In genomic region chr14:68979021-68979721, GRCh38 we compare ENCODE assay signal across 8 cellular contexts. TPM values are rescaled to one million over a fixed set of nuclear protein-coding genes. Genes with fewer than 3 reads are reported as not detected.
DNase-seq lines count a peak whose midpoint lies in the region; ATAC-seq and TF ChIP-seq lines count a peak whose summit lies in the region.

Gene ACTN1, minus strand, starts transcription at chr14:68979302. Its CDS starts 246 bp downstream, at chr14:68979056.

- TF ChIP-seq CTCF in VCaP (conservative IDR thresholded peaks at IDR 0.05): no peak
- no peak for TF ChIP-seq CTCF in breast epithelium (IDR thresholded peaks at IDR 0.05)

- H3K27ac ChIP-seq in BLaER1 treated with 17β-estradiol and CSF1 and Interleukin-3, amounts not matched to agents 10 nM and 100 nM: peak within 1 kb of the TSS; percentile 62 to 95 (median 82)
- H3K27ac ChIP-seq in VCaP (peak within 1 kb of the TSS; percentile 94), breast epithelium (peak within 1 kb of the TSS; percentile 98 to 99)

- peaks cover 3 to 10% (median 9%) of the 10 kb centered on the region in 11 experiments for H3K9me3 ChIP-seq in BLaER1 treated with 17β-estradiol and CSF1 and Interleukin-3, amounts not matched to agents 10 nM and 100 nM (replicated peaks in 1 of 11)
- H3K9me3 ChIP-seq in breast epithelium: no peaks in the 10 kb centered on the region

- H3K9ac ChIP-seq in BLaER1 treated with 17β-estradiol and CSF1 and Interleukin-3, amounts not matched to agents 10 nM and 100 nM: peak within 1 kb of the TSS; percentile 82 to 93 (median 90)

- peaks cover 27 to 37% (median 31%) of the 10 kb centered on the region in 10 experiments for H3K4me1 ChIP-seq in BLaER1 treated with 17β-estradiol and CSF1 and Interleukin-3, amounts not matched to agents 10 nM and 100 nM
- H3K4me1 ChIP-seq in breast epithelium: peaks cover 0 to 20% of the 10 kb centered on the region in 2 donors

- peak within 1 kb of the TSS; percentile 82 to 99 (median 98) for H3K4me3 ChIP-seq in BLaER1 treated with 17β-estradiol and CSF1 and Interleukin-3, amounts not matched to agents 10 nM and 100 nM
- H3K4me3 ChIP-seq in breast epithelium (peak within 1 kb of the TSS; percentile 80 to 96 (median 85)), iPS-11a (ENCODE audit: low read depth, low read length) (peak within 1 kb of the TSS; percentile 94)

- TF ChIP-seq POLR2A in breast epithelium (IDR thresholded peaks at IDR 0.05): peak; percentile 64

- ATAC-seq in sciatic nerve (peak; percentile 90), GM21381 (IDR thresholded peaks at IDR 0.05; ENCODE audit: unreplicated experiment) (no peak)

- intact Hi-C loops in breast epithelium (cut with DNase I; ENCODE audit: low total_unique reads) (loop anchor here (10.0 kb wide), 1 partner anchor 834 kb away; no protein-coding TSS in a partner anchor), sciatic nerve (cut with DNase I) (no loop called here)

- DNase-seq in HCEC 1CT: peak; percentile 98
- peak; percentile 96 for DNase-seq in NCI-H2171 treated with DMSO at 0.1 percent for 48 hours (lab: John Stamatoyannopoulos, UW)
- DNase-seq in breast epithelium (ENCODE audit: low spot score in 2 of 2): peak; percentile 93 to 98
- peak; percentile 91 for DNase-seq in sciatic nerve (ENCODE audit: low spot score)

- H3K36me3 ChIP-seq in BLaER1 treated with 17β-estradiol and CSF1 and Interleukin-3, amounts not matched to agents 10 nM and 100 nM: peaks cover 9 to 26% (median 16%) of the 10 kb centered on the region in 11 experiments
- H3K36me3 ChIP-seq in breast epithelium: no peaks in the 10 kb centered on the region

- peaks cover 0 to 19% (median 12%) of the 10 kb centered on the region in 11 experiments; a peak in 20 of 22 replicates for H3K27me3 ChIP-seq in BLaER1 treated with 17β-estradiol and CSF1 and Interleukin-3, amounts not matched to agents 10 nM and 100 nM
- no peaks in the 10 kb centered on the region for H3K27me3 ChIP-seq in breast epithelium

- peaks cover 13 to 41% (median 32%) of the 10 kb centered on the region in 11 experiments; a peak in 19 of 22 replicates for H4K20me1 ChIP-seq in BLaER1 treated with 17β-estradiol and CSF1 and Interleukin-3, amounts not matched to agents 10 nM and 100 nM

- H3K4me2 ChIP-seq in BLaER1 treated with 17β-estradiol and CSF1 and Interleukin-3, amounts not matched to agents 10 nM and 100 nM: peak within 1 kb of the TSS; percentile 90 to 98 (median 96)

RNA-seq across cellular contexts. Expression of gene ACTN1, which starts in this region (rescaled TPM):
- total RNA-seq in breast epithelium (100 to 1,000 TPM in 2 of 3 donors, 10 to 100 TPM in 1; 75.0 to 295 (median 290) TPM), sciatic nerve (216 TPM)
